ENCODE assay signal across 8 cellular contexts in genomic region chr10:6401562-6402348, GRCh38.
A peak's percentile ranks its signal among the peaks of the same experiment; 100 is the strongest.
DNase-seq lines count a peak whose midpoint lies in the region; ATAC-seq and TF ChIP-seq lines count a peak whose summit lies in the region.

No MANE protein-coding gene starts in this region.

- H3K4me1 ChIP-seq in effector memory CD4-positive, alpha-beta T cell (ENCODE audit: control insufficient read depth, insufficient read depth, low read length, poor library complexity, severe bottlenecking), result peaks cover 4% of the 10 kb centered on the region
- peaks cover 25% of the 10 kb centered on the region for H3K4me1 ChIP-seq in lower lobe of right lung

- ATAC-seq in GM18861 (IDR thresholded peaks at IDR 0.05; ENCODE audit: unreplicated experiment), result peak; percentile 66
- ATAC-seq in HG03354 (IDR thresholded peaks at IDR 0.05; ENCODE audit: poor library complexity, severe bottlenecking, unreplicated experiment), result peak; percentile 88
- peak; percentile 92 to 96 for ATAC-seq in lower lobe of right lung

- H3K27ac ChIP-seq in effector memory CD4-positive, alpha-beta T cell (ENCODE audit: insufficient read depth, low read length, poor library complexity, severe bottlenecking), result no peak overlapping the region
- no peak overlapping the region for H3K27ac ChIP-seq in lower lobe of right lung

- POLR2A ChIA-PET in activated CD4-positive, alpha-beta T cell treated with anti-CD3 and anti-CD28 coated beads, Interleukin-2, amount 10 ng/mL, durations not matched to agents 7 days and 5 days (lab: Charles Lee), result interaction anchor here (0.6 to 1.3 kb wide), 2 partner anchors 127 to 199 kb away, joined by 4 to 9 read pairs; partner anchors contain the start of gene PFKFB3

- H3K4me3 ChIP-seq in AG09309 (ENCODE audit: control insufficient read depth, low read depth, low read length), result peak overlapping the region; percentile 33
- H3K4me3 ChIP-seq in effector memory CD4-positive, alpha-beta T cell (ENCODE audit: insufficient read depth, low read depth, low read length, poor library complexity, severe bottlenecking), result no peak overlapping the region
- H3K4me3 ChIP-seq in lower lobe of right lung, result peak overlapping the region; percentile 45

- peaks cover 47% of the 10 kb centered on the region for H3K4me1 Mint-ChIP-seq in activated CD4-positive, alpha-beta T cell treated with anti-CD3 and anti-CD28 coated beads, Interleukin-2, amount 10 ng/mL, durations not matched to agents 7 days and 5 days

- DNase-seq in AG09309 (ENCODE audit: low read depth), result peak; percentile 76
- DNase-seq in NCI-H510A (lab: John Stamatoyannopoulos, UW), result peak; percentile 22
- DNase-seq in activated CD4-positive, alpha-beta T cell treated with anti-CD3 and anti-CD28 coated beads, Interleukin-2, amount 10 ng/mL, durations not matched to agents 7 days and 5 days, result peak; percentile 75
- DNase-seq in effector memory CD4-positive, alpha-beta T cell, result peak; percentile 31 to 47 (median 36)
- peak; percentile 81 for DNase-seq in lower lobe of right lung
- DNase-seq in stimulated activated CD8-positive, alpha-beta memory T cell treated with anti-CD3 and anti-CD28 coated beads, Interleukin-12 subunit alpha, Interleukin-12 subunit beta, amount 100 ng/mL, for 1 hour (ENCODE audit: low read depth), result peak; percentile 41

- H3K27me3 ChIP-seq in effector memory CD4-positive, alpha-beta T cell (replicated peaks; ENCODE audit: control insufficient read depth, insufficient read depth, low read length, poor library complexity, severe bottlenecking), result no peaks in the 10 kb centered on the region
- H3K27me3 ChIP-seq in lower lobe of right lung (ENCODE audit: low read depth), result no peaks in the 10 kb centered on the region

- H3K27me3 Mint-ChIP-seq in activated CD4-positive, alpha-beta T cell treated with anti-CD3 and anti-CD28 coated beads, Interleukin-2, amount 10 ng/mL, durations not matched to agents 7 days and 5 days, result peaks cover 8% of the 10 kb centered on the region

- intact Hi-C loops in lower lobe of right lung (cut with DNase I), result loop anchor here (5.0 kb wide), 1 partner anchor 294 kb away; no protein-coding TSS in a partner anchor

- no peaks in the 10 kb centered on the region for H3K9me3 ChIP-seq in effector memory CD4-positive, alpha-beta T cell (ENCODE audit: control insufficient read depth, low read length)
- H3K9me3 ChIP-seq in lower lobe of right lung, result no peaks in the 10 kb centered on the region

- H3K9me3 Mint-ChIP-seq in activated CD4-positive, alpha-beta T cell treated with anti-CD3 and anti-CD28 coated beads, Interleukin-2, amount 10 ng/mL, durations not matched to agents 7 days and 5 days, result no peaks in the 10 kb centered on the region

- CTCF ChIA-PET in activated CD4-positive, alpha-beta T cell treated with anti-CD3 and anti-CD28 coated beads, Interleukin-2, amount 10 ng/mL, durations not matched to agents 7 days and 5 days (lab: Charles Lee), result interaction anchor here (0.6 to 3.6 kb wide), 66 partner anchors 8 to 772 kb away, joined by 3 to 73 read pairs (median 4); partner anchors contain the start of gene PFKFB3

- TF ChIP-seq CTCF in AG09309 (IDR thresholded peaks at IDR 0.05; ENCODE audit: control insufficient read depth, insufficient read depth, low read depth, low read length, missing control alignments) (peak; percentile 81), lower lobe of right lung (IDR thresholded peaks at IDR 0.05) (peak; percentile 71)

- peaks cover 2% of the 10 kb centered on the region for H3K36me3 Mint-ChIP-seq in activated CD4-positive, alpha-beta T cell treated with anti-CD3 and anti-CD28 coated beads, Interleukin-2, amount 10 ng/mL, durations not matched to agents 7 days and 5 days (ENCODE audit: low read depth)

- peak overlapping the region; percentile 3 for H3K27ac Mint-ChIP-seq in activated CD4-positive, alpha-beta T cell treated with anti-CD3 and anti-CD28 coated beads, Interleukin-2, amount 10 ng/mL, durations not matched to agents 7 days and 5 days

- no peaks in the 10 kb centered on the region for H3K36me3 ChIP-seq in effector memory CD4-positive, alpha-beta T cell (ENCODE audit: control insufficient read depth, insufficient read depth, low read length)
- H3K36me3 ChIP-seq in lower lobe of right lung, result no peaks in the 10 kb centered on the region

- peak overlapping the region; percentile 2 for H3K4me3 Mint-ChIP-seq in activated CD4-positive, alpha-beta T cell treated with anti-CD3 and anti-CD28 coated beads, Interleukin-2, amount 10 ng/mL, durations not matched to agents 7 days and 5 days

Comparison
In these comparisons a context has a peak if more than half of its experiments do, and no peak if none do; other contexts are left out.
1. DNase-seq: peak in every context shown above with its lines; median percentile 81 in lower lobe of right lung; 76 in AG09309; 75 in activated CD4-positive, alpha-beta T cell treated with anti-CD3 and anti-CD28 coated beads, Interleukin-2, amount 10 ng/mL, durations not matched to agents 7 days and 5 days; 41 in stimulated activated CD8-positive, alpha-beta memory T cell treated with anti-CD3 and anti-CD28 coated beads, Interleukin-12 subunit alpha, Interleukin-12 subunit beta, amount 100 ng/mL, for 1 hour; 36 in effector memory CD4-positive, alpha-beta T cell; 22 in NCI-H510A.